ENCODE assay signal across 7 cellular contexts in genomic region chr3:178119608-178120295, GRCh38.
A peak's percentile ranks its signal among the peaks of the same experiment; 100 is the strongest.
DNase-seq lines count a peak whose midpoint lies in the region; TF ChIP-seq lines count a peak whose summit lies in the region.
"Not testable (repeated sequence)": the region's sequence is repeated elsewhere in the genome, so short reads cannot be mapped to it uniquely, and the experiment has no call there.

No MANE protein-coding gene starts in this region.

- not testable (repeated sequence) for H3K79me2 ChIP-seq in SK-N-SH (ENCODE audit: insufficient read depth)

- POLR2A ChIA-PET in SK-N-SH (lab: Yijun Ruan, JAX): not testable (repeated sequence)

- H3K4me2 ChIP-seq in SK-N-SH: not testable (repeated sequence)

- WGBS in SK-N-SH (ENCODE audit: low lambda C conversion rate): 77% methylated on average over 5 of the region's 6 CpGs

- H3K36me3 ChIP-seq in SK-N-SH (replicated peaks in 1 of 2; ENCODE audit: control insufficient read depth in 1 of 2, insufficient read depth in 2 of 2, low read length in 1 of 2); adipocyte (ENCODE audit: control insufficient read depth, insufficient read depth, low read length, severe bottlenecking): not testable (repeated sequence)

- H3K9me3 ChIP-seq in SK-N-SH; adipocyte (ENCODE audit: control insufficient read depth, low read length): not testable (repeated sequence)

- not testable (repeated sequence) for H3F3A ChIP-seq in SK-N-SH (replicated peaks; ENCODE audit: insufficient read depth)

- not testable (repeated sequence) for H3K4me3 ChIP-seq in SK-N-SH (ENCODE audit: low read depth in 2 of 2, low read length in 1 of 2); choroid plexus epithelial cell (ENCODE audit: low read depth, low read length); fibroblast of the aortic adventitia (ENCODE audit: low read depth, low read length)
- peak overlapping the region; percentile 12 for H3K4me3 ChIP-seq in adipocyte (ENCODE audit: low read length)

- peak; percentile 58 for DNase-seq in GM04504 (ENCODE audit: low read depth)
- DNase-seq in SK-N-SH: not testable (repeated sequence)
- peak; percentile 65 for DNase-seq in adipocyte (ENCODE audit: low read depth)
- peak; percentile 49 for DNase-seq in choroid plexus epithelial cell (ENCODE audit: low read depth)
- DNase-seq in fibroblast of the aortic adventitia (ENCODE audit: low read depth): peak; percentile 79
- peak; percentile 21 for DNase-seq in kidney glomerular epithelial cell (lab: John Stamatoyannopoulos, UW)
- DNase-seq in renal cortical epithelial cell (ENCODE audit: low read depth): peak; percentile 76

- not testable (repeated sequence) for H3K9ac ChIP-seq in SK-N-SH
- peak overlapping the region; percentile 30 for H3K9ac ChIP-seq in adipocyte (ENCODE audit: low read length)

- H4K20me1 ChIP-seq in SK-N-SH (ENCODE audit: insufficient read depth): not testable (repeated sequence)

- H2AFZ ChIP-seq in SK-N-SH (ENCODE audit: low read depth): not testable (repeated sequence)

- H3K4me1 ChIP-seq in SK-N-SH (ENCODE audit: control insufficient read depth in 1 of 2, insufficient read depth in 2 of 2, low read depth in 1 of 2, low read length in 1 of 2): not testable (repeated sequence)
- H3K4me1 ChIP-seq in adipocyte (ENCODE audit: control insufficient read depth, insufficient read depth, low read length): peaks cover 13% of the 10 kb centered on the region

- TF ChIP-seq EP300 in SK-N-SH (IDR thresholded peaks at IDR 0.05; ENCODE audit: borderline replicate concordance in 1 of 2, low read depth in 1 of 2, low read length in 1 of 2): not testable (repeated sequence)

- not testable (repeated sequence) for TF ChIP-seq RAD21 in SK-N-SH (IDR thresholded peaks at IDR 0.05; ENCODE audit: low read length)

- 0 out of 4 replicates have a peak overlapping the region, but pooled peaks of 1 of the 2 experiments have one; percentile 8 for H3K27ac ChIP-seq in SK-N-SH (ENCODE audit: low read depth in 2 of 2, low read length in 1 of 2)

- not testable (repeated sequence) for TF ChIP-seq CTCF in SK-N-SH (IDR thresholded peaks at IDR 0.05); choroid plexus epithelial cell (conservative IDR thresholded peaks at IDR 0.05; ENCODE audit: low read depth, low read length); fibroblast of the aortic adventitia (IDR thresholded peaks at IDR 0.05; ENCODE audit: insufficient read depth, low read length)

- H3K27me3 ChIP-seq in SK-N-SH (ENCODE audit: insufficient read depth); adipocyte (replicated peaks; ENCODE audit: control insufficient read depth, insufficient read depth, low read length): not testable (repeated sequence)

- H3K9me2 ChIP-seq in SK-N-SH: not testable (repeated sequence)

- CTCF ChIA-PET in SK-N-SH (lab: Yijun Ruan, JAX): interaction anchor here (0.9 kb wide), 1 partner anchor 19 kb away, joined by 3 read pairs; no protein-coding TSS in a partner anchor

TF ChIP-seq in SK-N-SH, 30 proteins besides CTCF, POLR2A, EP300 and RAD21:
- TF ChIP-seq FOSL2 (IDR thresholded peaks at IDR 0.05; ENCODE audit: borderline replicate concordance, low read depth): peak; percentile 27; the same call in 1 of the 2 replicates
